In genomic region chr6:43509142-43509983, GRCh38 we compare ENCODE assay signal across 8 cellular contexts. TPM values are rescaled to one million over a fixed set of nuclear protein-coding genes. Genes with fewer than 3 reads are reported as not detected.
A peak's percentile ranks its signal among the peaks of the same experiment; 100 is the strongest.
DNase-seq lines count a peak whose midpoint lies in the region; ATAC-seq lines count a peak whose summit lies in the region.

No MANE protein-coding gene starts in this region.

- peaks cover 2% of the 10 kb centered on the region for H3K79me1 ChIP-seq in trophoblast cell (ENCODE audit: low read length)

- H3K36me3 Mint-ChIP-seq in T-helper 1 cell treated with Interleukin-12 subunit alpha and Interleukin-12 subunit beta and Interleukin-4 antibody, amounts not matched to agents 30 μg/mL and 1 μg/mL, for 36 hours (ENCODE audit: low read depth), result peaks cover 30% of the 10 kb centered on the region

- H3K9ac ChIP-seq in trophoblast cell (ENCODE audit: low read length), result peak overlapping the region; percentile 14

- H3K27me3 ChIP-seq in esophagus (ENCODE audit: control insufficient read depth in 1 of 2, insufficient read depth in 2 of 2, low read length in 2 of 2) (no peaks in the 10 kb centered on the region), trophoblast cell (ENCODE audit: insufficient read depth, low read length) (peaks cover 20% of the 10 kb centered on the region)

- no peak for DNase-seq in T-helper 1 cell
- peak; percentile 31 for DNase-seq in RPMI8226
- peak in 1 of 2 donors; percentile 39 for DNase-seq in trophoblast cell
- DNase-seq in NCI-H1048 (lab: John Stamatoyannopoulos, UW), result no peak
- DNase-seq in NOMO-1 treated with dmso at 0.1 percent for 144 hours (lab: John Stamatoyannopoulos, UW; ENCODE audit: unreplicated experiment), result no peak

- H3K79me2 ChIP-seq in trophoblast cell (ENCODE audit: control insufficient read depth, insufficient read depth, low read length, poor library complexity), result no peaks in the 10 kb centered on the region

- no peak overlapping the region for H2AK5ac ChIP-seq in trophoblast cell (ENCODE audit: low read length)

- no peak overlapping the region for H3K23ac ChIP-seq in trophoblast cell (ENCODE audit: low read length)

- no peaks in the 10 kb centered on the region for H3K9me3 ChIP-seq in esophagus (ENCODE audit: control insufficient read depth in 2 of 2, insufficient read depth in 1 of 2, low read depth in 1 of 2, low read length in 1 of 2)
- no peaks in the 10 kb centered on the region for H3K9me3 ChIP-seq in trophoblast cell (ENCODE audit: insufficient read depth, low read depth, low read length)

- no peak overlapping the region for H2BK12ac ChIP-seq in trophoblast cell (ENCODE audit: low read length)

- H4K91ac ChIP-seq in trophoblast cell (ENCODE audit: low read depth, low read length), result no peak overlapping the region

- WGBS in esophagus, 2 donors, result 8 to 11% methylated on average over 55 to 69 of the region's 69 CpGs
- no CpG with 5 or more reads among the region's 69 CpGs for WGBS in trophoblast cell (ENCODE audit: extremely low coverage, insufficient coverage, insufficient read length)

- H3K18ac ChIP-seq in trophoblast cell (ENCODE audit: low read length), result peak overlapping the region; percentile 18

- no peak overlapping the region for H2BK120ac ChIP-seq in trophoblast cell (ENCODE audit: insufficient read depth, low read length, poor library complexity)

- H3K27me3 Mint-ChIP-seq in T-helper 1 cell treated with Interleukin-12 subunit alpha and Interleukin-12 subunit beta and Interleukin-4 antibody, amounts not matched to agents 30 μg/mL and 1 μg/mL, for 36 hours (ENCODE audit: low read depth), result peaks cover 20% of the 10 kb centered on the region

- H3K36me3 ChIP-seq in esophagus (ENCODE audit: control insufficient read depth in 2 of 2, insufficient read depth in 2 of 2, low read length in 1 of 2) (peaks cover 7 to 37% of the 10 kb centered on the region in 2 donors), trophoblast cell (ENCODE audit: control insufficient read depth in 1 of 2, insufficient read depth in 2 of 2, low read length in 2 of 2) (peaks cover 38 to 47% of the 10 kb centered on the region in 2 experiments)

- H3K4ac ChIP-seq in trophoblast cell (ENCODE audit: low read depth, low read length), result no peak overlapping the region

- peaks cover 14% of the 10 kb centered on the region for H3K4me1 Mint-ChIP-seq in T-helper 1 cell treated with Interleukin-12 subunit alpha and Interleukin-12 subunit beta and Interleukin-4 antibody, amounts not matched to agents 30 μg/mL and 1 μg/mL, for 36 hours (ENCODE audit: low read depth)

- peak overlapping the region; percentile 83 for H3K4me3 Mint-ChIP-seq in T-helper 1 cell treated with Interleukin-12 subunit alpha and Interleukin-12 subunit beta and Interleukin-4 antibody, amounts not matched to agents 30 μg/mL and 1 μg/mL, for 36 hours

- H3K4me2 ChIP-seq in trophoblast cell (ENCODE audit: low read length), result peak overlapping the region; percentile 88

- H3K4me3 ChIP-seq in esophagus (ENCODE audit: low read depth in 1 of 2, low read length in 2 of 2) (peak overlapping the region; percentile 51 to 71), trophoblast cell (ENCODE audit: low read depth, low read length) (peak overlapping the region; percentile 76)

- H4K12ac ChIP-seq in trophoblast cell (ENCODE audit: low read depth, low read length), result no peak overlapping the region

- peak overlapping the region; percentile 10 for H2AFZ ChIP-seq in trophoblast cell (ENCODE audit: insufficient read depth, low read length, poor library complexity)

- H3K4me1 ChIP-seq in esophagus (ENCODE audit: control insufficient read depth in 2 of 2, insufficient read depth in 2 of 2, low read length in 1 of 2) (peaks cover 0 to 13% of the 10 kb centered on the region in 2 donors), trophoblast cell (ENCODE audit: control insufficient read depth in 1 of 2, insufficient read depth in 2 of 2, low read length in 2 of 2) (peaks cover 4 to 8% of the 10 kb centered on the region in 2 experiments)

- H3K27ac Mint-ChIP-seq in T-helper 1 cell treated with Interleukin-12 subunit alpha and Interleukin-12 subunit beta and Interleukin-4 antibody, amounts not matched to agents 30 μg/mL and 1 μg/mL, for 36 hours, result peak overlapping the region; percentile 10

- no peak overlapping the region for H3K14ac ChIP-seq in trophoblast cell (ENCODE audit: low read length)

- H3K27ac ChIP-seq in esophagus (ENCODE audit: low read depth in 2 of 2, low read length in 1 of 2), result no peak overlapping the region
- no peak overlapping the region for H3K27ac ChIP-seq in trophoblast cell (ENCODE audit: low read depth, low read length)

- ATAC-seq in GM21390 (IDR thresholded peaks at IDR 0.05; ENCODE audit: unreplicated experiment), result no peak

- no peak overlapping the region for H4K8ac ChIP-seq in trophoblast cell (ENCODE audit: low read depth, low read length)

- no peak overlapping the region for H2BK5ac ChIP-seq in trophoblast cell (ENCODE audit: low read depth, low read length, poor library complexity)

- no peaks in the 10 kb centered on the region for H3K9me3 Mint-ChIP-seq in T-helper 1 cell treated with Interleukin-12 subunit alpha and Interleukin-12 subunit beta and Interleukin-4 antibody, amounts not matched to agents 30 μg/mL and 1 μg/mL, for 36 hours

RNA-seq across cellular contexts. Expression of gene LRRC73, which starts 0.8 kb away (rescaled TPM):
- under 1 TPM; 0.14 to 0.24 TPM for polyA plus RNA-seq in esophagus
- polyA plus RNA-seq in trophoblast cell (2013), result 0.74 and 0.78 TPM in 2 replicates

RNA-seq across cellular contexts. Expression of gene YIPF3, which starts 7.4 kb away (rescaled TPM):
- 10 to 100 TPM; 54.3 to 64.1 TPM for polyA plus RNA-seq in esophagus
- polyA plus RNA-seq in trophoblast cell (2013), result 124 and 129 TPM in 2 replicates

RNA-seq across cellular contexts. Expression of gene POLR1C, which starts 7.5 kb away (rescaled TPM):
- polyA plus RNA-seq in esophagus, result 10 to 100 TPM; 21.5 to 38.9 TPM
- 23.9 and 25.0 TPM in 2 replicates for polyA plus RNA-seq in trophoblast cell (2013)

RNA-seq across cellular contexts. Expression of gene TJAP1, which starts 32.0 kb away (rescaled TPM):
- polyA plus RNA-seq in esophagus, result 10 to 100 TPM; 10.5 to 15.1 TPM
- polyA plus RNA-seq in trophoblast cell (2013), result 21.4 and 21.9 TPM in 2 replicates

RNA-seq across cellular contexts. Expression of gene DLK2, which starts 54.0 kb away (rescaled TPM):
- polyA plus RNA-seq in esophagus, result 10 to 100 TPM; 11.3 to 18.7 TPM
- polyA plus RNA-seq in trophoblast cell (2013), result 12.6 and 13.6 TPM in 2 replicates
